ENCODE assay signal across 16 cellular contexts in genomic region chr2:132901661-132902060, GRCh38.
A peak's percentile ranks its signal among the peaks of the same experiment; 100 is the strongest.
DNase-seq lines count a peak whose midpoint lies in the region; ATAC-seq, FAIRE-seq and TF ChIP-seq lines count a peak whose summit lies in the region.
"Had no signal": no experiment of that assay in that cellular context is flagged by ENCODE, and none has a peak within 500 bp of the region (broad histone marks: within the 10 kb centered on the region; RNA-seq: fewer than 3 reads in every experiment).

No MANE protein-coding gene starts in this region.

- SMC1A ChIA-PET in GM12878 (lab: Charles Lee; ENCODE audit: uncharacterized antibody, unreplicated experiment), result interaction anchor here (0.7 to 1.2 kb wide), 3 partner anchors 9 to 153 kb away, joined by 3 to 4 read pairs (median 3); no protein-coding TSS in a partner anchor

- peaks cover 0 to 3% of the 10 kb centered on the region in 2 experiments; a peak in 1 of 4 replicates for H3K79me1 ChIP-seq in IMR-90 (ENCODE audit: low read depth in 1 of 2, low read length in 2 of 2)

- DNase-seq in IMR-90, result peak; percentile 29
- DNase-seq in SK-N-MC (ENCODE audit: low read depth, low spot score), result peak; percentile 67
- no peak for DNase-seq in GM12878 (ENCODE audit: low read depth, low spot score)
- no peak for DNase-seq in smooth muscle cell (lab: John Stamatoyannopoulos, UW; ENCODE audit: unreplicated experiment)
- DNase-seq in KG1 (lab: John Stamatoyannopoulos, UW), result no peak
- no peak for DNase-seq in RPMI8226
- DNase-seq: ACHN; Caco-2; CD4-positive, alpha-beta T cell; GDM1; H9 had no signal

- no peak overlapping the region for H3K4ac ChIP-seq in IMR-90 (ENCODE audit: low read depth, low read length)

- H3K23ac ChIP-seq in IMR-90 (ENCODE audit: low read depth, low read length), result no peak overlapping the region

- no peak overlapping the region for H3K4me2 ChIP-seq in IMR-90 (ENCODE audit: low read depth, low read length)
- H3K4me2 ChIP-seq in GM12878 (ENCODE audit: control insufficient read depth, insufficient read depth), result no peak overlapping the region
- H3K4me2 ChIP-seq in smooth muscle cell, result peak overlapping the region; percentile 8

- H3K4me1 ChIP-seq in IMR-90 (ENCODE audit: control insufficient read depth, insufficient read depth, low read length), result no peaks in the 10 kb centered on the region
- no peaks in the 10 kb centered on the region for H3K4me1 ChIP-seq in GM12878 (ENCODE audit: control insufficient read depth, insufficient read depth, low read length)
- no peaks in the 10 kb centered on the region for H3K4me1 ChIP-seq in smooth muscle cell (ENCODE audit: low read depth)
- H3K4me1 ChIP-seq: Caco-2 had no signal

- ATAC-seq in IMR-90 (ENCODE audit: low read depth), result no peak
- ATAC-seq in GM12878, result 0 out of 3 replicates have a peak, but pooled peaks have one; percentile 17
- ATAC-seq in GM19452 (IDR thresholded peaks at IDR 0.05; ENCODE audit: unreplicated experiment), result no peak
- ATAC-seq: K562 had no signal

- H3K4me3 ChIP-seq in IMR-90 (ENCODE audit: insufficient read depth, low read depth, low read length), result no peak overlapping the region
- peak overlapping the region; percentile 32; the same call in 1 of the 2 replicates for H3K4me3 ChIP-seq in SK-N-MC
- H3K4me3 ChIP-seq in GM12878, result no peak overlapping the region
- H3K4me3 ChIP-seq in smooth muscle cell, result no peak overlapping the region
- H3K4me3 ChIP-seq: K562 had no signal

- no peaks in the 10 kb centered on the region for H3F3A ChIP-seq in smooth muscle cell (ENCODE audit: low read depth)

- no peak overlapping the region for H3K18ac ChIP-seq in IMR-90 (ENCODE audit: low read depth, low read length)

- no peak overlapping the region for H4K91ac ChIP-seq in IMR-90 (ENCODE audit: insufficient read depth, low read depth, low read length)

- CTCF ChIA-PET in IMR-90 (lab: Yijun Ruan, JAX) (no interaction called here), GM12878 (lab: Yijun Ruan, JAX) (no interaction called here)

- no peaks in the 10 kb centered on the region for H3K9me3 ChIP-seq in IMR-90 (ENCODE audit: control insufficient read depth, insufficient read depth, low read length)
- no peaks in the 10 kb centered on the region for H3K9me3 ChIP-seq in SK-N-MC (ENCODE audit: low read depth, low read length)
- H3K9me3 ChIP-seq in GM12878 (replicated peaks; ENCODE audit: control insufficient read depth, insufficient read depth, low read length), result no peaks in the 10 kb centered on the region
- H3K9me3 ChIP-seq in smooth muscle cell (replicated peaks; ENCODE audit: low read depth), result no peaks in the 10 kb centered on the region
- H3K9me3 ChIP-seq: Caco-2 had no signal

- dilution Hi-C loops in IMR-90 (cut with HindIII; ENCODE audit: low sequenced_read_pairs, unreplicated experiment), result no loop called here

- H2AFZ ChIP-seq in IMR-90 (replicated peaks; ENCODE audit: low read length, poor library complexity) (no peak overlapping the region), GM12878 (ENCODE audit: control insufficient read depth, low read depth, low read length) (no peak overlapping the region), smooth muscle cell (ENCODE audit: low read depth) (no peak overlapping the region)

- RAD21 ChIA-PET in GM12878 (lab: Charles Lee; ENCODE audit: unreplicated experiment), result interaction anchor here (1.0 kb wide), 1 partner anchor 245 kb away, joined by 3 read pairs; no protein-coding TSS in a partner anchor

- no peak for FAIRE-seq in GM12878 (lab: Jason Lieb, UNC)
- FAIRE-seq: D721Med, H1, K562 had no signal

- TF ChIP-seq RAD21 in IMR-90 (IDR thresholded peaks at IDR 0.05; ENCODE audit: low read length) (no peak), GM12878 (IDR thresholded peaks at IDR 0.05; ENCODE audit: insufficient read depth, low read depth, low read length) (no peak)

- no peak overlapping the region for H2BK120ac ChIP-seq in IMR-90 (ENCODE audit: low read depth, low read length)

- no peak overlapping the region for H2BK20ac ChIP-seq in IMR-90 (ENCODE audit: low read depth, low read length)

- no peak overlapping the region for H2BK15ac ChIP-seq in IMR-90 (ENCODE audit: low read depth, low read length)

- H3K56ac ChIP-seq in IMR-90 (ENCODE audit: extremely low read depth, insufficient read depth, low read length), result no peak overlapping the region

- no peak overlapping the region for H3K9ac ChIP-seq in IMR-90 (ENCODE audit: low read depth, low read length)
- H3K9ac ChIP-seq in SK-N-MC (ENCODE audit: insufficient read length), result peak overlapping the region; percentile 59
- no peak overlapping the region for H3K9ac ChIP-seq in GM12878 (ENCODE audit: control insufficient read depth, insufficient read depth, low read length)
- no peak overlapping the region for H3K9ac ChIP-seq in smooth muscle cell (ENCODE audit: low read depth)

- TF ChIP-seq CTCF in IMR-90 (conservative IDR thresholded peaks at IDR 0.05; ENCODE audit: low read depth, low read length) (no peak), GM12878 (IDR thresholded peaks at IDR 0.05 in 2 of 3, conservative IDR thresholded peaks at IDR 0.05 in 1 of 3; ENCODE audit: control insufficient read depth in 2 of 3, extremely low read depth in 1 of 3, insufficient read depth in 1 of 3, low read depth in 3 of 3, low read length in 3 of 3) (no peak), smooth muscle cell (IDR thresholded peaks at IDR 0.05; ENCODE audit: borderline replicate concordance, insufficient read depth, poor library complexity, severe bottlenecking) (no peak)

- H4K8ac ChIP-seq in IMR-90 (ENCODE audit: low read depth in 2 of 2, low read length in 2 of 2), result no peak overlapping the region

- peaks cover 5% of the 10 kb centered on the region; the same call in 1 of the 2 replicates for H4K20me1 ChIP-seq in IMR-90 (ENCODE audit: insufficient read depth, low read length)
- H4K20me1 ChIP-seq in GM12878 (ENCODE audit: control insufficient read depth, insufficient read depth), result no peaks in the 10 kb centered on the region
- H4K20me1 ChIP-seq in smooth muscle cell (ENCODE audit: low read depth), result no peaks in the 10 kb centered on the region

- H3K27ac ChIP-seq in IMR-90 (ENCODE audit: insufficient read depth, low read length), result no peak overlapping the region
- H3K27ac ChIP-seq in SK-N-MC, result peak overlapping the region; percentile 93
- H3K27ac ChIP-seq in GM12878 (ENCODE audit: control insufficient read depth, insufficient read depth), result no peak overlapping the region
- H3K27ac ChIP-seq in smooth muscle cell (ENCODE audit: low read depth), result no peak overlapping the region
- H3K27ac ChIP-seq: C4-2B had no signal

- no peak for TF ChIP-seq EP300 in GM12878 (IDR thresholded peaks at IDR 0.05; ENCODE audit: borderline replicate concordance in 1 of 2, control insufficient read depth in 1 of 2, low read depth in 2 of 2, low read length in 2 of 2)

- intact Hi-C loops in IMR-90 (cut with micrococcal nuclease) (no loop called here), GM12878 (cut with micrococcal nuclease; ENCODE audit: unreplicated experiment) (loop anchor here (2.0 kb wide), 1 partner anchor 77 kb away; no protein-coding TSS in a partner anchor)

- TF ChIP-seq POLR2A in IMR-90 (IDR thresholded peaks at IDR 0.05; ENCODE audit: low read depth, low read length), result no peak
- no peak for TF ChIP-seq POLR2A in GM12878 (IDR thresholded peaks at IDR 0.05; ENCODE audit: low read depth, low read length)

- no peak overlapping the region for H2BK5ac ChIP-seq in IMR-90 (ENCODE audit: low read depth, low read length, poor library complexity, severe bottlenecking)

- H3K79me2 ChIP-seq in GM12878 (ENCODE audit: control insufficient read depth, insufficient read depth, low read length) (no peaks in the 10 kb centered on the region), smooth muscle cell (ENCODE audit: low read depth) (no peaks in the 10 kb centered on the region)

- no peak overlapping the region for H3K14ac ChIP-seq in IMR-90 (replicated peaks; ENCODE audit: low read depth, low read length)

- no TSS peak for BruUV-seq in IMR-90 (replicated peaks; lab: Mats Ljungman, UMichigan)
- no TSS peak for BruUV-seq in GM12878 (replicated peaks; lab: Mats Ljungman, UMichigan)

- no peak overlapping the region for H2AK5ac ChIP-seq in IMR-90 (ENCODE audit: low read depth, low read length)

- no peak overlapping the region for H2AK9ac ChIP-seq in IMR-90 (replicated peaks; ENCODE audit: low read depth, low read length, poor library complexity)

- in situ Hi-C loops in IMR-90 (cut with MboI; ENCODE audit: low sequenced_read_pairs), result no loop called here
- in situ Hi-C loops in GM12878 (cut with MboI), result no loop called here

- POLR2A ChIA-PET in IMR-90 (lab: Charles Lee; ENCODE audit: unreplicated experiment), result no interaction called here
- POLR2A ChIA-PET in GM12878 (lab: Charles Lee), result no interaction called here

- no peaks in the 10 kb centered on the region for H3K9me1 ChIP-seq in IMR-90 (ENCODE audit: insufficient read depth, low read length)

- H3K36me3 ChIP-seq in IMR-90 (ENCODE audit: control insufficient read depth, insufficient read depth, low read length) (peaks cover 2% of the 10 kb centered on the region; the same call in 1 of the 2 replicates), SK-N-MC (ENCODE audit: insufficient read depth, low read length) (peaks cover 3% of the 10 kb centered on the region; the same call in 1 of the 2 replicates), GM12878 (ENCODE audit: control insufficient read depth in 2 of 2, insufficient read depth in 2 of 2, low read length in 1 of 2) (no peaks in the 10 kb centered on the region), smooth muscle cell (ENCODE audit: low read depth) (no peaks in the 10 kb centered on the region)

- H3K27me3 ChIP-seq in IMR-90 (ENCODE audit: control insufficient read depth, insufficient read depth, low read length) (no peaks in the 10 kb centered on the region), GM12878 (replicated peaks in 1 of 2; ENCODE audit: control insufficient read depth in 2 of 2, insufficient read depth in 2 of 2, low read length in 1 of 2) (no peaks in the 10 kb centered on the region; a peak in 1 of 4 replicates), smooth muscle cell (ENCODE audit: low read depth) (no peaks in the 10 kb centered on the region)

- H4K5ac ChIP-seq in IMR-90 (ENCODE audit: low read depth, low read length), result no peak overlapping the region

TF ChIP-seq in IMR-90, 13 proteins besides CTCF, POLR2A, EP300 and RAD21 (continues in another document):
- TF ChIP-seq RCOR1 (IDR thresholded peaks at IDR 0.05; ENCODE audit: insufficient replicate concordance, low read length) (no peak), FOS (IDR thresholded peaks at IDR 0.05; ENCODE audit: low read depth, low read length) (no peak)

TF ChIP-seq in GM12878, 131 proteins besides CTCF, POLR2A, EP300 and RAD21 (continues in another document):
- TF ChIP-seq EGR1 (IDR thresholded peaks at IDR 0.05; ENCODE audit: borderline replicate concordance in 1 of 2, low read depth in 2 of 2, low read length in 2 of 2) (no peak), CBFB (IDR thresholded peaks at IDR 0.05; ENCODE audit: low read depth) (no peak), USF2 (IDR thresholded peaks at IDR 0.05; ENCODE audit: borderline replicate concordance, low read depth, low read length) (no peak)

Comparison
In these comparisons a context has a peak if more than half of its experiments do, and no peak if none do; other contexts are left out.
1. DNase-seq: peak in IMR-90 (single experiment) and SK-N-MC (single experiment); none in GM12878 (single experiment), smooth muscle cell (single experiment), KG1 (single experiment) and RPMI8226 (single experiment).